In genomic region chr7:44104880-44105771, GRCh38 we compare ENCODE assay signal across 9 cellular contexts. TPM values are rescaled to one million over a fixed set of nuclear protein-coding genes. Genes with fewer than 3 reads are reported as not detected.
DNase-seq lines count a peak whose midpoint lies in the region; ATAC-seq, FAIRE-seq and TF ChIP-seq lines count a peak whose summit lies in the region.
"Had no signal": no experiment of that assay in that cellular context is flagged by ENCODE, and none has a peak within 500 bp of the region (broad histone marks: within the 10 kb centered on the region; RNA-seq: fewer than 3 reads in every experiment).

No MANE protein-coding gene starts in this region.

- H3K9me3 ChIP-seq in CD8-positive, alpha-beta memory T cell (ENCODE audit: low read length): no peaks in the 10 kb centered on the region
- H3K9me3 ChIP-seq in Panc1 (ENCODE audit: control insufficient read depth, insufficient read depth, low read depth, low read length) (no peaks in the 10 kb centered on the region), mononuclear cell (ENCODE audit: low read depth, low read length) (no peaks in the 10 kb centered on the region)

- CTCF ChIA-PET in CD8-positive, alpha-beta memory T cell (lab: Charles Lee): no interaction called here
- CTCF ChIA-PET in Panc1 (lab: Charles Lee): no interaction called here

- BruUV-seq in Panc1 (replicated peaks; lab: Mats Ljungman, UMichigan): no TSS peak

- no peak overlapping the region for H3K27ac ChIP-seq in CD8-positive, alpha-beta memory T cell (ENCODE audit: low read depth, low read length)
- H3K27ac ChIP-seq in Panc1 (ENCODE audit: low read length): no peak overlapping the region
- H3K27ac ChIP-seq: KMS-11 had no signal

- in situ Hi-C loops in Panc1 (cut with HindIII; ENCODE audit: low pct_unique_long_range_greater_than_20kb, low sequenced_read_pairs): no loop called here

- H3K4me3 Mint-ChIP-seq in CD8-positive, alpha-beta memory T cell: peak overlapping the region; percentile 37 to 79 (median 71)
- H3K4me3 Mint-ChIP-seq in endothelial cell (ENCODE audit: unreplicated experiment): peak overlapping the region; percentile 81

- peaks cover 22 to 38% of the 10 kb centered on the region in 2 donors for H3K27me3 Mint-ChIP-seq in CD8-positive, alpha-beta memory T cell
- H3K27me3 Mint-ChIP-seq in endothelial cell (ENCODE audit: unreplicated experiment): peaks cover 16% of the 10 kb centered on the region

- peak overlapping the region; percentile 37 for H3K4me3 ChIP-seq in CD8-positive, alpha-beta memory T cell (ENCODE audit: low read length)
- H3K4me3 ChIP-seq in Panc1 (ENCODE audit: low read depth in 2 of 2, low read length in 2 of 2): peak overlapping the region in 1 of 2 experiments; percentile 30; a peak in 1 of 4 replicates
- peak overlapping the region; percentile 22 for H3K4me3 ChIP-seq in mononuclear cell (ENCODE audit: low read length)

- H3K36me3 ChIP-seq in CD8-positive, alpha-beta memory T cell (ENCODE audit: insufficient read depth, low read length): no peaks in the 10 kb centered on the region
- H3K36me3 ChIP-seq in Panc1 (ENCODE audit: control insufficient read depth, insufficient read depth, low read length): no peaks in the 10 kb centered on the region

- H3K27me3 ChIP-seq in CD8-positive, alpha-beta memory T cell (ENCODE audit: insufficient read depth, low read length, poor library complexity, severe bottlenecking): peaks cover 3% of the 10 kb centered on the region
- H3K27me3 ChIP-seq in Panc1 (ENCODE audit: control insufficient read depth, insufficient read depth, low read length) (no peaks in the 10 kb centered on the region), mononuclear cell (ENCODE audit: insufficient read depth, low read length) (peaks cover 6% of the 10 kb centered on the region)

- H3K36me3 Mint-ChIP-seq in CD8-positive, alpha-beta memory T cell: no peaks in the 10 kb centered on the region
- peaks cover 4% of the 10 kb centered on the region for H3K36me3 Mint-ChIP-seq in endothelial cell (ENCODE audit: low read depth, unreplicated experiment)

- 0 out of 2 replicates have a peak, but pooled peaks have one; percentile 20 for ATAC-seq in Panc1
- ATAC-seq in GM18858 (IDR thresholded peaks at IDR 0.05; ENCODE audit: unreplicated experiment): no peak

- peaks cover 11% of the 10 kb centered on the region for H3K4me1 ChIP-seq in CD8-positive, alpha-beta memory T cell (ENCODE audit: insufficient read depth, low read length)
- H3K4me1 ChIP-seq in Panc1 (ENCODE audit: control insufficient read depth, insufficient read depth, low read length): peaks cover 11% of the 10 kb centered on the region; the same call in 1 of the 2 replicates
- peaks cover 6% of the 10 kb centered on the region for H3K4me1 ChIP-seq in mononuclear cell (ENCODE audit: insufficient read depth, low read length)

- H3K27ac Mint-ChIP-seq in CD8-positive, alpha-beta memory T cell: peak overlapping the region in 4 of 8 donors; percentile 59 to 78 (median 61)
- H3K27ac Mint-ChIP-seq in endothelial cell (ENCODE audit: unreplicated experiment): no peak overlapping the region

- peak in 1 of 5 donors; percentile 16 for DNase-seq in CD8-positive, alpha-beta memory T cell
- DNase-seq in Panc1 (ENCODE audit: low read depth, low spot score): no peak
- DNase-seq in endothelial cell (ENCODE audit: low spot score): no peak
- DNase-seq in urothelium cell line (ENCODE audit: low spot score): peak; percentile 54
- no peak for DNase-seq in NCI-H128 (lab: John Stamatoyannopoulos, UW; ENCODE audit: unreplicated experiment)
- DNase-seq in NOMO-1 treated with DMSO at 0.1 percent for 48 hours (lab: John Stamatoyannopoulos, UW; ENCODE audit: unreplicated experiment): no peak

- peaks cover 8 to 17% (median 11%) of the 10 kb centered on the region in 3 donors for H3K4me1 Mint-ChIP-seq in CD8-positive, alpha-beta memory T cell
- peaks cover 13% of the 10 kb centered on the region for H3K4me1 Mint-ChIP-seq in endothelial cell (ENCODE audit: unreplicated experiment)

- intact Hi-C loops in Panc1 (cut with micrococcal nuclease; ENCODE audit: unreplicated experiment): no loop called here

- H3K9me3 Mint-ChIP-seq in CD8-positive, alpha-beta memory T cell: no peaks in the 10 kb centered on the region
- H3K9me3 Mint-ChIP-seq in endothelial cell (ENCODE audit: unreplicated experiment): no peaks in the 10 kb centered on the region

- TF ChIP-seq CTCF in Panc1 (IDR thresholded peaks at IDR 0.05): no peak
- no peak for TF ChIP-seq CTCF in endothelial cell (IDR thresholded peaks at IDR 0.05; ENCODE audit: unreplicated experiment)

- POLR2A ChIA-PET in CD8-positive, alpha-beta memory T cell (lab: Charles Lee): no interaction called here
- POLR2A ChIA-PET in Panc1 (lab: Charles Lee): no interaction called here

- peak; percentile 90 for FAIRE-seq in urothelium cell line (lab: Jason Lieb, UNC)

RNA-seq across cellular contexts. Expression of gene AEBP1, which starts 1.0 kb away (rescaled TPM):
- 1 to 10 TPM; 8.4 to 8.9 TPM for total RNA-seq in CD8-positive, alpha-beta memory T cell
- 1.6 TPM for polyA plus RNA-seq in CD8-positive, alpha-beta memory T cell
- 0.62 TPM for total RNA-seq in Panc1 (2021; ENCODE audit: unreplicated experiment)
- polyA plus RNA-seq in Panc1 (2012; ENCODE audit: insufficient read length): 1.2 TPM
- 22.2 TPM for total RNA-seq in endothelial cell (ENCODE audit: unreplicated experiment)
- 5.4 TPM for total RNA-seq in mononuclear cell

RNA-seq across cellular contexts. Expression of gene POLD2, which starts 18.2 kb away (rescaled TPM):
- 100 to 1,000 TPM; 279 to 291 TPM for total RNA-seq in CD8-positive, alpha-beta memory T cell
- 74.1 TPM for polyA plus RNA-seq in CD8-positive, alpha-beta memory T cell
- 195 TPM for total RNA-seq in Panc1 (2021; ENCODE audit: unreplicated experiment)
- 263 TPM for polyA plus RNA-seq in Panc1 (2012; ENCODE audit: insufficient read length)
- total RNA-seq in endothelial cell (ENCODE audit: unreplicated experiment): 39.9 TPM
- total RNA-seq in mononuclear cell: 14.9 TPM

RNA-seq across cellular contexts. Expression of gene POLM, which starts 22.8 kb away (rescaled TPM):
- 10 to 100 TPM; 42.3 to 42.4 TPM for total RNA-seq in CD8-positive, alpha-beta memory T cell
- 22.0 TPM for polyA plus RNA-seq in CD8-positive, alpha-beta memory T cell
- total RNA-seq in Panc1 (2021; ENCODE audit: unreplicated experiment) (36.9 TPM), endothelial cell (ENCODE audit: unreplicated experiment) (16.9 TPM), mononuclear cell (15.6 TPM)
- polyA plus RNA-seq in Panc1 (2012; ENCODE audit: insufficient read length): 25.4 TPM

RNA-seq across cellular contexts. Expression of gene MYL7, which starts 36.0 kb away (rescaled TPM):
- total RNA-seq in CD8-positive, alpha-beta memory T cell: not detected
- not detected for polyA plus RNA-seq in CD8-positive, alpha-beta memory T cell
- total RNA-seq in Panc1 (2021; ENCODE audit: unreplicated experiment): not detected
- polyA plus RNA-seq in Panc1 (2012; ENCODE audit: insufficient read length): not detected
- total RNA-seq in endothelial cell (ENCODE audit: unreplicated experiment): 0.82 TPM
- not detected for total RNA-seq in mononuclear cell

RNA-seq across cellular contexts. Expression of gene PGAM2, which starts 39.8 kb away (rescaled TPM):
- under 1 TPM; 0.38 to 0.44 TPM for total RNA-seq in CD8-positive, alpha-beta memory T cell
- polyA plus RNA-seq in CD8-positive, alpha-beta memory T cell: not detected
- total RNA-seq in Panc1 (2021; ENCODE audit: unreplicated experiment): 1.3 TPM
- polyA plus RNA-seq in Panc1 (2012; ENCODE audit: insufficient read length): 0.99 TPM
- total RNA-seq in endothelial cell (ENCODE audit: unreplicated experiment): not detected
- total RNA-seq in mononuclear cell: 0.63 TPM
